ENCODE assay signal across 11 cellular contexts in the genomic region with DNA sequence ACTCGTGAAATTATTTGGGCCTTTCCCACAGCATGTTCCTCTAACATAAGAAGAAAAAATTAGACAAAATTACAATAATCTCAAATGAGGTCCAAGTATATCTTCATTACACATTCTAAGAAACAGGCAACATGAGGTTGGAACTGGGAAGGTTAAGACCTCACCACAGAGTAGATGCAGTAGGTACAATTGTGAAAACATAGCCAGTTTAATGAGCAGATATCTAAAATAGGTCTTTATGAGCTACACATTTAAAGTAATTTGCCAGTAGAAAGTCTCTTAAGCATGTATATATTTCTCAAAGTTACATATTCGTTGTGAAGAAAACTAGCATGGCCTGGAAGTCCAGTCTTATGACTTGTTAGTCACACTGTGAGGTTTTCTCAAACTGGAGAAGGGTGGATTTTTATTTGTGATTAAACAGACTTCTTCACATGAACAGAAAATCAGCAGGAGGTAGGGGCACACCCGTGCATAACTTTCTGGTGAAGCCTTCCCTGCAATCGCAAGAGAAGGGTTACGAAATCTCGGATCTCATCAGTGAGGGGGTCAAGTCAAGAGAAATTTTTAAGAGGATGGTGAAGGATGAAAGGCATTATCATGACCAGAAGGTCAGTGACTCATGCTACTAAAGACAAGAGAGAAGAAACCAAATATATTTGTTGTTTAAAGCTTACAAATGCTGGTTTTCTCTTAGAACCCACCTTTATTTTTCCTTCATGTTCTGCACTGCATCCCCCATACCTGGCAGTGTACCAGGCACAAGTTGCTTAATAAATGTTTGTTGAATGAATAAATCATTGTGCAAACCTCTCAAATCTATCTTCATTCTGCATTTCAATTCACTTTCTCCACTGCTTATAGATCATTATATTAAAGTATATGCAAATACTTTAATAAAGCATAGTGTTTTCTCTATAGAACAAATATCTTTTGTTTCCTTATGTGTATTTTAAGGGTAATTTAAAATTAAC. TPM values are rescaled to one million over a fixed set of nuclear protein-coding genes. Genes with fewer than 3 reads are reported as not detected.
DNase-seq lines count a peak whose midpoint lies in the region; ATAC-seq, FAIRE-seq and TF ChIP-seq lines count a peak whose summit lies in the region.
"Had no signal": no experiment of that assay in that cellular context is flagged by ENCODE, and none has a peak within 500 bp of the region (broad histone marks: within the 10 kb centered on the region; RNA-seq: fewer than 3 reads in every experiment).

No MANE protein-coding gene starts in this region.

- TF ChIP-seq POLR2A in H54 (IDR thresholded peaks at IDR 0.05; ENCODE audit: low read depth, low read length) = no peak

- H3K27ac ChIP-seq in fibroblast of lung (ENCODE audit: insufficient read depth, low read length) = peak overlapping the region; percentile 81
- peak overlapping the region; percentile 83 for H3K27ac ChIP-seq in smooth muscle cell (ENCODE audit: low read depth)

- no peaks in the 10 kb centered on the region for H3K9me3 ChIP-seq in fibroblast of lung (ENCODE audit: control insufficient read depth, insufficient read depth, low read depth, low read length)
- H3K9me3 ChIP-seq in smooth muscle cell (replicated peaks; ENCODE audit: low read depth) = no peaks in the 10 kb centered on the region

- DNase-seq in H54 (ENCODE audit: insufficient read length, low spot score) (peak; percentile 9), RCC 7860 (ENCODE audit: low spot score) (peak; percentile 63), fibroblast of lung (ENCODE audit: low read depth in 2 of 2) (peak; percentile 88 to 93), smooth muscle cell (lab: John Stamatoyannopoulos, UW; ENCODE audit: unreplicated experiment) (no peak), WTC11 (ENCODE audit: low spot score) (no peak), hippocampal formation (lab: John Stamatoyannopoulos, UW) (no peak), COLO829 (ENCODE audit: low spot score) (no peak)
- DNase-seq: activated CD4-positive, alpha-beta memory T cell treated with anti-CD3 and anti-CD28 coated beads for 36 hours; posterior cingulate gyrus had no signal

- H3K79me2 ChIP-seq in fibroblast of lung (ENCODE audit: control insufficient read depth, insufficient read depth, low read length) (no peaks in the 10 kb centered on the region), smooth muscle cell (ENCODE audit: low read depth) (no peaks in the 10 kb centered on the region)

- H3F3A ChIP-seq in smooth muscle cell (ENCODE audit: low read depth) = peaks cover 5% of the 10 kb centered on the region

- ATAC-seq in WTC11 = no peak
- ATAC-seq in HG03097 (IDR thresholded peaks at IDR 0.05; ENCODE audit: low FRiP score, unreplicated experiment) = no peak

- H2AFZ ChIP-seq in fibroblast of lung (ENCODE audit: low read length) (no peak overlapping the region), smooth muscle cell (ENCODE audit: low read depth) (peak overlapping the region; percentile 56)

- no peaks in the 10 kb centered on the region for H3K9me3 Mint-ChIP-seq in WTC11
- H3K9me3 Mint-ChIP-seq: activated CD4-positive, alpha-beta memory T cell treated with anti-CD3 and anti-CD28 coated beads for 36 hours had no signal

- WGBS in smooth muscle cell (ENCODE audit: low lambda C conversion rate) = 30% methylated on average over 6 of the region's 6 CpGs

- H3K4me3 Mint-ChIP-seq in WTC11 = no peak overlapping the region
- H3K4me3 Mint-ChIP-seq: activated CD4-positive, alpha-beta memory T cell treated with anti-CD3 and anti-CD28 coated beads for 36 hours had no signal

- H3K4me3 ChIP-seq in fibroblast of lung (replicated peaks in 1 of 4; ENCODE audit: control extremely low read depth in 1 of 4, insufficient read depth in 1 of 4, low read depth in 3 of 4, low read length in 4 of 4) (no peak overlapping the region), smooth muscle cell (no peak overlapping the region)

- H3K27ac Mint-ChIP-seq in WTC11 = no peak overlapping the region
- H3K27ac Mint-ChIP-seq: activated CD4-positive, alpha-beta memory T cell treated with anti-CD3 and anti-CD28 coated beads for 36 hours had no signal

- H3K36me3 ChIP-seq in fibroblast of lung (ENCODE audit: control insufficient read depth, insufficient read depth, low read length) (no peaks in the 10 kb centered on the region), smooth muscle cell (ENCODE audit: low read depth) (no peaks in the 10 kb centered on the region)

- H4K20me1 ChIP-seq in fibroblast of lung (ENCODE audit: control insufficient read depth, extremely low read depth, insufficient read depth, low read length) = no peaks in the 10 kb centered on the region
- no peaks in the 10 kb centered on the region for H4K20me1 ChIP-seq in smooth muscle cell (ENCODE audit: low read depth)

- H3K4me1 Mint-ChIP-seq in WTC11 = peaks cover 9% of the 10 kb centered on the region

- H3K4me2 ChIP-seq in fibroblast of lung (ENCODE audit: extremely low read depth, insufficient read depth, low read length) (peak overlapping the region; percentile 13), smooth muscle cell (peak overlapping the region; percentile 71)

- no peak for TF ChIP-seq CTCF in fibroblast of lung (conservative IDR thresholded peaks at IDR 0.05 in 1 of 2, IDR thresholded peaks at IDR 0.05 in 1 of 2; ENCODE audit: low read depth in 1 of 2, low read length in 2 of 2)
- no peak for TF ChIP-seq CTCF in smooth muscle cell (IDR thresholded peaks at IDR 0.05; ENCODE audit: borderline replicate concordance, insufficient read depth, poor library complexity, severe bottlenecking)
- no peak for TF ChIP-seq CTCF in WTC11 (IDR thresholded peaks at IDR 0.05)

- no peaks in the 10 kb centered on the region for H3K36me3 Mint-ChIP-seq in WTC11
- H3K36me3 Mint-ChIP-seq: activated CD4-positive, alpha-beta memory T cell treated with anti-CD3 and anti-CD28 coated beads for 36 hours had no signal

- no peaks in the 10 kb centered on the region for H3K27me3 ChIP-seq in fibroblast of lung (ENCODE audit: control insufficient read depth, insufficient read depth, low read length)
- H3K27me3 ChIP-seq in smooth muscle cell (ENCODE audit: low read depth) = no peaks in the 10 kb centered on the region

- FAIRE-seq in H54 (lab: Jason Lieb, UNC) (peak; percentile 87), RCC 7860 (lab: Jason Lieb, UNC) (peak; percentile 78)
- FAIRE-seq: G401.6 had no signal

- peak overlapping the region; percentile 26 for H3K9ac ChIP-seq in fibroblast of lung (ENCODE audit: insufficient read depth, low read length)
- H3K9ac ChIP-seq in smooth muscle cell (ENCODE audit: low read depth) = peak overlapping the region; percentile 45

- H3K27me3 Mint-ChIP-seq in WTC11 (ENCODE audit: low read depth) = peaks cover 9% of the 10 kb centered on the region
- H3K27me3 Mint-ChIP-seq: activated CD4-positive, alpha-beta memory T cell treated with anti-CD3 and anti-CD28 coated beads for 36 hours had no signal

- POLR2A ChIA-PET in WTC11 (lab: Charles Lee) = no interaction called here

- H3K4me1 ChIP-seq in fibroblast of lung (ENCODE audit: control insufficient read depth, extremely low read depth, insufficient read depth, low read length) = peaks cover 9% of the 10 kb centered on the region
- H3K4me1 ChIP-seq in smooth muscle cell (ENCODE audit: low read depth) = peaks cover 8% of the 10 kb centered on the region

- CTCF ChIA-PET in WTC11 (lab: Charles Lee) = no interaction called here

TF ChIP-seq in WTC11, 78 proteins besides CTCF, POLR2A, EP300 and RAD21 (continues in another document):
- no peak for TF ChIP-seq MXD4 (CRISPR knock-in tag; IDR thresholded peaks at IDR 0.05; ENCODE audit: borderline replicate concordance)
- no peak for TF ChIP-seq SOX15 (CRISPR knock-in tag; IDR thresholded peaks at IDR 0.05)
- TF ChIP-seq SMAD4 (CRISPR knock-in tag; IDR thresholded peaks at IDR 0.05) = no peak
- no peak for TF ChIP-seq ATF2 (CRISPR knock-in tag; IDR thresholded peaks at IDR 0.05; ENCODE audit: borderline replicate concordance, low read depth)
- TF ChIP-seq ZBTB21 (CRISPR knock-in tag; IDR thresholded peaks at IDR 0.05; ENCODE audit: borderline replicate concordance) = no peak
- no peak for TF ChIP-seq JAZF1 (CRISPR knock-in tag; IDR thresholded peaks at IDR 0.05)
- no peak for TF ChIP-seq TCF7 (CRISPR knock-in tag; IDR thresholded peaks at IDR 0.05; ENCODE audit: low read depth)

RNA-seq across cellular contexts. Expression of gene RAB27B, which starts 5.1 kb away (rescaled TPM):
- total RNA-seq in fibroblast of lung = 0.77 and 0.99 TPM in 2 replicates
- polyA plus RNA-seq in fibroblast of lung = 0.14 and 0.92 TPM in 2 replicates
- 0.30 and 1.9 TPM in 2 replicates for polyA plus RNA-seq in fibroblast of lung (2012)
- 0.08 TPM in 1 of 2 replicates, not detected in the other for polyA minus RNA-seq in fibroblast of lung (ENCODE audit: low replicate concordance)
- total RNA-seq in smooth muscle cell = 8.9 and 9.5 TPM in 2 replicates
- polyA plus RNA-seq in smooth muscle cell = 0.98 and 2.4 TPM in 2 replicates
- 0.30 to 0.87 TPM (median 0.80 TPM) in 3 replicates for total RNA-seq in WTC11 (2021)

Comparison
In these comparisons a context has a peak if more than half of its experiments do, and no peak if none do; other contexts are left out.
1. DNase-seq: peak in H54 (single experiment), RCC 7860 (single experiment) and fibroblast of lung (2 of 2); none in smooth muscle cell (single experiment), WTC11 (single experiment), hippocampal formation (0 of 2) and COLO829 (single experiment).